Comparison of ENCODE assay signal across 1 cellular context in the genomic region with DNA sequence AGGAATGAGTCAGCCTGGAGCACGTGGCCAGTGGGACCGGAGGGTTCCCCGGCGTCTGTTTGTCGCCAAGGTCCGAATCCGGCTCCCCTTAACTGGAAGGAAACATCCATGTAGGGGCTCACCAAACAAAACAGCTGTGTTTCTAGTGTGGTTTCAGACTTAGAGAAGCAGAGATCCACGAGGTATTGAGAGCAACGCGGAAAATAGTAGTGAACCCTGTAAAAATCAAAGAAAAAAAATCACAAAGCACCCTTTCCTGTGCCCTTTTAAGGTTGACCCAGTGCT.
TF ChIP-seq lines count a peak whose summit lies in the region.

No MANE protein-coding gene starts in this region.

TF ChIP-seq in HepG2, 621 proteins besides CTCF, POLR2A, EP300 and RAD21 (continued from another document):
- TF ChIP-seq, protein P1, sequence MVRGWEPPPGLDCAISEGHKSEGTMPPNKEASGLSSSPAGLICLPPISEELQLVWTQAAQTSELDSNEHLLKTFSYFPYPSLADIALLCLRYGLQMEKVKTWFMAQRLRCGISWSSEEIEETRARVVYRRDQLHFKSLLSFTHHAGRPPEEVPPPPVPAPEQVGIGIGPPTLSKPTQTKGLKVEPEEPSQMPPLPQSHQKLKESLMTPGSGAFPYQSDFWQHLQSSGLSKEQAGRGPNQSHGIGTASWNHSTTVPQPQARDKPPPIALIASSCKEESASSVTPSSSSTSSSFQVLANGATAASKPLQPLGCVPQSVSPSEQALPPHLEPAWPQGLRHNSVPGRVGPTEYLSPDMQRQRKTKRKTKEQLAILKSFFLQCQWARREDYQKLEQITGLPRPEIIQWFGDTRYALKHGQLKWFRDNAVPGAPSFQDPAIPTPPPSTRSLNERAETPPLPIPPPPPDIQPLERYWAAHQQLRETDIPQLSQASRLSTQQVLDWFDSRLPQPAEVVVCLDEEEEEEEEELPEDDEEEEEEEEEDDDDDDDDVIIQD (CRISPR knock-in tag; IDR thresholded peaks at IDR 0.05; ENCODE audit: low read depth) = no peak
- TF ChIP-seq ZNF674 (CRISPR knock-in tag; IDR thresholded peaks at IDR 0.05; ENCODE audit: low read depth) = no peak
- TF ChIP-seq FOXP1 (IDR thresholded peaks at IDR 0.05) = no peak
- no peak for TF ChIP-seq FOXP1 (CRISPR knock-in tag; IDR thresholded peaks at IDR 0.05)
- TF ChIP-seq MATR3 (CRISPR knock-in tag; IDR thresholded peaks at IDR 0.05) = no peak
- TF ChIP-seq, protein P2, sequence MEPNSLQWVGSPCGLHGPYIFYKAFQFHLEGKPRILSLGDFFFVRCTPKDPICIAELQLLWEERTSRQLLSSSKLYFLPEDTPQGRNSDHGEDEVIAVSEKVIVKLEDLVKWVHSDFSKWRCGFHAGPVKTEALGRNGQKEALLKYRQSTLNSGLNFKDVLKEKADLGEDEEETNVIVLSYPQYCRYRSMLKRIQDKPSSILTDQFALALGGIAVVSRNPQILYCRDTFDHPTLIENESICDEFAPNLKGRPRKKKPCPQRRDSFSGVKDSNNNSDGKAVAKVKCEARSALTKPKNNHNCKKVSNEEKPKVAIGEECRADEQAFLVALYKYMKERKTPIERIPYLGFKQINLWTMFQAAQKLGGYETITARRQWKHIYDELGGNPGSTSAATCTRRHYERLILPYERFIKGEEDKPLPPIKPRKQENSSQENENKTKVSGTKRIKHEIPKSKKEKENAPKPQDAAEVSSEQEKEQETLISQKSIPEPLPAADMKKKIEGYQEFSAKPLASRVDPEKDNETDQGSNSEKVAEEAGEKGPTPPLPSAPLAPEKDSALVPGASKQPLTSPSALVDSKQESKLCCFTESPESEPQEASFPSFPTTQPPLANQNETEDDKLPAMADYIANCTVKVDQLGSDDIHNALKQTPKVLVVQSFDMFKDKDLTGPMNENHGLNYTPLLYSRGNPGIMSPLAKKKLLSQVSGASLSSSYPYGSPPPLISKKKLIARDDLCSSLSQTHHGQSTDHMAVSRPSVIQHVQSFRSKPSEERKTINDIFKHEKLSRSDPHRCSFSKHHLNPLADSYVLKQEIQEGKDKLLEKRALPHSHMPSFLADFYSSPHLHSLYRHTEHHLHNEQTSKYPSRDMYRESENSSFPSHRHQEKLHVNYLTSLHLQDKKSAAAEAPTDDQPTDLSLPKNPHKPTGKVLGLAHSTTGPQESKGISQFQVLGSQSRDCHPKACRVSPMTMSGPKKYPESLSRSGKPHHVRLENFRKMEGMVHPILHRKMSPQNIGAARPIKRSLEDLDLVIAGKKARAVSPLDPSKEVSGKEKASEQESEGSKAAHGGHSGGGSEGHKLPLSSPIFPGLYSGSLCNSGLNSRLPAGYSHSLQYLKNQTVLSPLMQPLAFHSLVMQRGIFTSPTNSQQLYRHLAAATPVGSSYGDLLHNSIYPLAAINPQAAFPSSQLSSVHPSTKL (CRISPR knock-in tag; IDR thresholded peaks at IDR 0.05) = peak; percentile 67; the same call in 1 of the 2 replicates
- no peak for TF ChIP-seq FOXC1 (CRISPR knock-in tag; IDR thresholded peaks at IDR 0.05; ENCODE audit: borderline replicate concordance)
- TF ChIP-seq MYC (CRISPR knock-in tag; IDR thresholded peaks at IDR 0.05; ENCODE audit: borderline replicate concordance) = no peak
- TF ChIP-seq, protein P3, sequence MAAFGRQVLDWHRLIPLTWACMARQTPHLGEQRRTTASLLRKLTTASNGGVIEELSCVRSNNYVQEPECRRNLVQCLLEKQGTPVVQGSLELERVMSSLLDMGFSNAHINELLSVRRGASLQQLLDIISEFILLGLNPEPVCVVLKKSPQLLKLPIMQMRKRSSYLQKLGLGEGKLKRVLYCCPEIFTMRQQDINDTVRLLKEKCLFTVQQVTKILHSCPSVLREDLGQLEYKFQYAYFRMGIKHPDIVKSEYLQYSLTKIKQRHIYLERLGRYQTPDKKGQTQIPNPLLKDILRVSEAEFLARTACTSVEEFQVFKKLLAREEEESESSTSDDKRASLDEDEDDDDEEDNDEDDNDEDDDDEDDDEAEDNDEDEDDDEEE (CRISPR knock-in tag; IDR thresholded peaks at IDR 0.05) = 0 out of 2 replicates have a peak, but pooled peaks have one; percentile 1
- TF ChIP-seq, protein P4, sequence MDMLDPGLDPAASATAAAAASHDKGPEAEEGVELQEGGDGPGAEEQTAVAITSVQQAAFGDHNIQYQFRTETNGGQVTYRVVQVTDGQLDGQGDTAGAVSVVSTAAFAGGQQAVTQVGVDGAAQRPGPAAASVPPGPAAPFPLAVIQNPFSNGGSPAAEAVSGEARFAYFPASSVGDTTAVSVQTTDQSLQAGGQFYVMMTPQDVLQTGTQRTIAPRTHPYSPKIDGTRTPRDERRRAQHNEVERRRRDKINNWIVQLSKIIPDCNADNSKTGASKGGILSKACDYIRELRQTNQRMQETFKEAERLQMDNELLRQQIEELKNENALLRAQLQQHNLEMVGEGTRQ (IDR thresholded peaks at IDR 0.05; ENCODE audit: low read depth, low read length) = peak; percentile 58
- TF ChIP-seq, protein P4 (CRISPR knock-in tag; IDR thresholded peaks at IDR 0.05; ENCODE audit: borderline replicate concordance) = no peak; the same call in 1 of the 2 replicates
- no peak for TF ChIP-seq KDM1A (CRISPR knock-in tag; IDR thresholded peaks at IDR 0.05)
- TF ChIP-seq ZNF607 (CRISPR knock-in tag; IDR thresholded peaks at IDR 0.05; ENCODE audit: borderline replicate concordance) = no peak
- TF ChIP-seq ARNTL (CRISPR knock-in tag; IDR thresholded peaks at IDR 0.05) = no peak
- TF ChIP-seq FOSL2 (CRISPR knock-in tag; IDR thresholded peaks at IDR 0.05) = peak; percentile 98
- TF ChIP-seq, protein P5, sequence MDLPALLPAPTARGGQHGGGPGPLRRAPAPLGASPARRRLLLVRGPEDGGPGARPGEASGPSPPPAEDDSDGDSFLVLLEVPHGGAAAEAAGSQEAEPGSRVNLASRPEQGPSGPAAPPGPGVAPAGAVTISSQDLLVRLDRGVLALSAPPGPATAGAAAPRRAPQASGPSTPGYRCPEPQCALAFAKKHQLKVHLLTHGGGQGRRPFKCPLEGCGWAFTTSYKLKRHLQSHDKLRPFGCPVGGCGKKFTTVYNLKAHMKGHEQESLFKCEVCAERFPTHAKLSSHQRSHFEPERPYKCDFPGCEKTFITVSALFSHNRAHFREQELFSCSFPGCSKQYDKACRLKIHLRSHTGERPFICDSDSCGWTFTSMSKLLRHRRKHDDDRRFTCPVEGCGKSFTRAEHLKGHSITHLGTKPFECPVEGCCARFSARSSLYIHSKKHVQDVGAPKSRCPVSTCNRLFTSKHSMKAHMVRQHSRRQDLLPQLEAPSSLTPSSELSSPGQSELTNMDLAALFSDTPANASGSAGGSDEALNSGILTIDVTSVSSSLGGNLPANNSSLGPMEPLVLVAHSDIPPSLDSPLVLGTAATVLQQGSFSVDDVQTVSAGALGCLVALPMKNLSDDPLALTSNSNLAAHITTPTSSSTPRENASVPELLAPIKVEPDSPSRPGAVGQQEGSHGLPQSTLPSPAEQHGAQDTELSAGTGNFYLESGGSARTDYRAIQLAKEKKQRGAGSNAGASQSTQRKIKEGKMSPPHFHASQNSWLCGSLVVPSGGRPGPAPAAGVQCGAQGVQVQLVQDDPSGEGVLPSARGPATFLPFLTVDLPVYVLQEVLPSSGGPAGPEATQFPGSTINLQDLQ (CRISPR knock-in tag; IDR thresholded peaks at IDR 0.05) = no peak
- TF ChIP-seq PHF21A (CRISPR knock-in tag; IDR thresholded peaks at IDR 0.05) = no peak
- TF ChIP-seq MTA3 (CRISPR knock-in tag; IDR thresholded peaks at IDR 0.05) = no peak
